In genomic region chr19:47723573-47723923, GRCh38 we compare ENCODE assay signal across 8 cellular contexts. TPM values are rescaled to one million over a fixed set of nuclear protein-coding genes. Genes with fewer than 3 reads are reported as not detected.
DNase-seq lines count a peak whose midpoint lies in the region; ATAC-seq and TF ChIP-seq lines count a peak whose summit lies in the region.

No MANE protein-coding gene starts in this region.

- no peaks in the 10 kb centered on the region for H3K27me3 ChIP-seq in BJ (ENCODE audit: control insufficient read depth, insufficient read depth, low read length)

- H3K4me3 Mint-ChIP-seq in activated naive CD8-positive, alpha-beta T cell treated with anti-CD3 and anti-CD28 coated beads, Interleukin-2, amount 50 U/mL, for 24 hours: no peak overlapping the region

- TF ChIP-seq CTCF in BJ (IDR thresholded peaks at IDR 0.05; ENCODE audit: insufficient read depth, low read depth, low read length): no peak

- H3K9me3 Mint-ChIP-seq in activated naive CD8-positive, alpha-beta T cell treated with anti-CD3 and anti-CD28 coated beads, Interleukin-2, amount 50 U/mL, for 24 hours: no peaks in the 10 kb centered on the region

- H3K27ac Mint-ChIP-seq in activated naive CD8-positive, alpha-beta T cell treated with anti-CD3 and anti-CD28 coated beads, Interleukin-2, amount 50 U/mL, for 24 hours: no peak overlapping the region

- H3K4me1 Mint-ChIP-seq in activated naive CD8-positive, alpha-beta T cell treated with anti-CD3 and anti-CD28 coated beads, Interleukin-2, amount 50 U/mL, for 24 hours: peaks cover 3% of the 10 kb centered on the region

- H3K4me3 ChIP-seq in BJ (ENCODE audit: low read depth, low read length): no peak overlapping the region

- DNase-seq in BJ (ENCODE audit: low read depth): peak; percentile 74
- DNase-seq in M059J (ENCODE audit: low read depth): peak; percentile 75
- no peak for DNase-seq in activated naive CD8-positive, alpha-beta T cell treated with anti-CD3 and anti-CD28 coated beads, Interleukin-2, amount 50 U/mL, for 24 hours
- peak; percentile 68 for DNase-seq in left kidney (ENCODE audit: low read depth, low spot score)
- DNase-seq in NCI-H526 (lab: John Stamatoyannopoulos, UW): no peak
- no peak for DNase-seq in NCI-H1048 (lab: John Stamatoyannopoulos, UW)

- no peaks in the 10 kb centered on the region for H3K36me3 Mint-ChIP-seq in activated naive CD8-positive, alpha-beta T cell treated with anti-CD3 and anti-CD28 coated beads, Interleukin-2, amount 50 U/mL, for 24 hours (ENCODE audit: low read depth)

- CTCF ChIA-PET in BJ (lab: Yijun Ruan, JAX): interaction anchor here (0.6 to 3.7 kb wide), 7 partner anchors 10 to 528 kb away, joined by 3 to 16 read pairs (median 3); partner anchors contain the start of gene EHD2

- peaks cover 30% of the 10 kb centered on the region for H3K27me3 Mint-ChIP-seq in activated naive CD8-positive, alpha-beta T cell treated with anti-CD3 and anti-CD28 coated beads, Interleukin-2, amount 50 U/mL, for 24 hours

- peak; percentile 33 for ATAC-seq in activated naive CD8-positive, alpha-beta T cell treated with anti-CD3 and anti-CD28 coated beads, Interleukin-2, amount 50 U/mL, for 24 hours
- ATAC-seq in GM21526 (IDR thresholded peaks at IDR 0.05; ENCODE audit: low FRiP score, unreplicated experiment) (no peak), HG02973 (IDR thresholded peaks at IDR 0.05; ENCODE audit: unreplicated experiment) (no peak)

- peaks cover 25% of the 10 kb centered on the region for H3K36me3 ChIP-seq in BJ (ENCODE audit: control insufficient read depth, insufficient read depth, low read length)

- POLR2A ChIA-PET in BJ (lab: Charles Lee): interaction anchor here (0.6 to 0.7 kb wide), 4 partner anchors 10 to 636 kb away, joined by 3 to 5 read pairs (median 4); partner anchors contain the start of gene NOP53

RNA-seq across cellular contexts. Expression of gene EHD2, which starts 10.3 kb away (rescaled TPM):
- polyA plus RNA-seq in BJ (2011; rRNA removed): 69.5 and 132 TPM in 2 replicates
- polyA minus RNA-seq in BJ (2011; rRNA and poly(A)+ RNA removed): 65.5 and 115 TPM in 2 replicates
- 34.0 and 91.2 TPM in 2 replicates for total RNA-seq in M059J (2014; rRNA removed; shearing (Covaris generic))

RNA-seq across cellular contexts. Expression of gene NOP53, which starts 21.8 kb away (rescaled TPM):
- polyA plus RNA-seq in BJ (2011; rRNA removed): 119 and 135 TPM in 2 replicates
- 33.8 and 63.6 TPM in 2 replicates for polyA minus RNA-seq in BJ (2011; rRNA and poly(A)+ RNA removed)
- 19.6 and 31.0 TPM in 2 replicates for total RNA-seq in M059J (2014; rRNA removed; shearing (Covaris generic))

RNA-seq across cellular contexts. Expression of gene SELENOW, which starts 55.0 kb away (rescaled TPM):
- polyA plus RNA-seq in BJ (2011; rRNA removed): 256 and 293 TPM in 2 replicates
- polyA minus RNA-seq in BJ (2011; rRNA and poly(A)+ RNA removed): 33.2 and 51.9 TPM in 2 replicates
- total RNA-seq in M059J (2014; rRNA removed; shearing (Covaris generic)): 366 and 459 TPM in 2 replicates

Comparison
In these comparisons a context has a peak if more than half of its experiments do, and no peak if none do; other contexts are left out.
1. DNase-seq: peak in BJ (single experiment), M059J (single experiment) and left kidney (single experiment); none in activated naive CD8-positive, alpha-beta T cell treated with anti-CD3 and anti-CD28 coated beads, Interleukin-2, amount 50 U/mL, for 24 hours (single experiment), NCI-H526 (0 of 2) and NCI-H1048 (single experiment).